8 cellular contexts compared by ENCODE assay signal in genomic region chr1:61453111-61453961, GRCh38.
DNase-seq lines count a peak whose midpoint lies in the region; ATAC-seq, FAIRE-seq and TF ChIP-seq lines count a peak whose summit lies in the region.

No MANE protein-coding gene starts in this region.

- H4K20me1 ChIP-seq in BLaER1 = no peaks in the 10 kb centered on the region
- H4K20me1 ChIP-seq in endothelial cell of umbilical vein (replicated peaks; ENCODE audit: control insufficient read depth, extremely low read depth, insufficient read depth, low read length) = no peaks in the 10 kb centered on the region

- H3K9me3 ChIP-seq in BLaER1 = no peaks in the 10 kb centered on the region
- H3K9me3 ChIP-seq in endothelial cell of umbilical vein (replicated peaks; ENCODE audit: control insufficient read depth, insufficient read depth, low read length) = no peaks in the 10 kb centered on the region
- H3K9me3 ChIP-seq in mucosa of descending colon = no peaks in the 10 kb centered on the region

- no peaks in the 10 kb centered on the region for H3K79me2 ChIP-seq in endothelial cell of umbilical vein (ENCODE audit: control insufficient read depth, insufficient read depth, low read length)

- dilution Hi-C loops in endothelial cell of umbilical vein (cut with MboI; ENCODE audit: extremely low pct_ligation_motif_present, low sequenced_read_pairs) = no loop called here

- POLR2A ChIA-PET in endothelial cell of umbilical vein (lab: Charles Lee) = interaction anchor here (0.7 kb wide), 1 partner anchor 271 kb away, joined by 4 read pairs; no protein-coding TSS in a partner anchor

- H3K27me3 ChIP-seq in BLaER1 (no peaks in the 10 kb centered on the region), endothelial cell of umbilical vein (ENCODE audit: control insufficient read depth in 2 of 2, insufficient read depth in 2 of 2, low read length in 2 of 2) (no peaks in the 10 kb centered on the region)

- TF ChIP-seq CTCF in endothelial cell of umbilical vein (IDR thresholded peaks at IDR 0.05; ENCODE audit: extremely low read depth in 1 of 2, insufficient read depth in 1 of 2, low read depth in 1 of 2, low read length in 2 of 2) (peak; percentile 75 to 79), mucosa of descending colon (IDR thresholded peaks at IDR 0.05) (peak; percentile 73)

- peak; percentile 83 for ATAC-seq in GM19452 (IDR thresholded peaks at IDR 0.05; ENCODE audit: unreplicated experiment)
- ATAC-seq in mucosa of descending colon = peak; percentile 75

- H3K4me3 ChIP-seq in BLaER1 (no peak overlapping the region), endothelial cell of umbilical vein (replicated peaks in 1 of 3; ENCODE audit: insufficient read depth in 1 of 3, low read depth in 1 of 3, low read length in 3 of 3) (no peak overlapping the region), mucosa of descending colon (no peak overlapping the region)

- peak; percentile 35 for TF ChIP-seq POLR2A in endothelial cell of umbilical vein (IDR thresholded peaks at IDR 0.05; ENCODE audit: low read depth, low read length)

- H3K36me3 ChIP-seq in BLaER1 (no peaks in the 10 kb centered on the region), endothelial cell of umbilical vein (ENCODE audit: control insufficient read depth in 2 of 2, extremely low read depth in 1 of 2, insufficient read depth in 2 of 2, low read length in 2 of 2) (no peaks in the 10 kb centered on the region), mucosa of descending colon (ENCODE audit: low read depth) (no peaks in the 10 kb centered on the region)

- no peaks in the 10 kb centered on the region for H3K9me1 ChIP-seq in endothelial cell of umbilical vein (replicated peaks; ENCODE audit: control insufficient read depth, extremely low read depth, insufficient read depth, low read length)

- TSS peak; percentile 55 for BruUV-seq in endothelial cell of umbilical vein (replicated peaks; lab: Mats Ljungman, UMichigan)

- CTCF ChIA-PET in endothelial cell of umbilical vein (lab: Charles Lee) = interaction anchor here (0.6 to 3.7 kb wide), 30 partner anchors 11 to 1482 kb away, joined by 3 to 39 read pairs (median 3); no protein-coding TSS in a partner anchor

- H2AFZ ChIP-seq in endothelial cell of umbilical vein (ENCODE audit: low read depth, low read length) = peak overlapping the region; percentile 37

- DNase-seq in HT1080 (ENCODE audit: low read depth) (peak; percentile 77), NOMO-1 treated with DMSO at 0.1 percent for 48 hours (lab: John Stamatoyannopoulos, UW; ENCODE audit: unreplicated experiment) (peak; percentile 93), endothelial cell of umbilical vein (ENCODE audit: low read depth, low spot score) (peak; percentile 97), mucosa of descending colon (peak; percentile 76 to 94 (median 83))
- DNase-seq in activated CD8-positive, alpha-beta memory T cell treated with anti-CD3 and anti-CD28 coated beads for 48 hours (ENCODE audit: low read depth in 2 of 3, low spot score in 2 of 3) = peak in 2 of 3 experiments; percentile 8 to 18
- DNase-seq in stimulated activated CD8-positive, alpha-beta memory T cell treated with anti-CD3 and anti-CD28 coated beads, Interleukin-2, amount 100 ng/mL, for 48 hours (ENCODE audit: low read depth in 2 of 2) = peak; percentile 42 to 44

- H3K4me1 ChIP-seq in BLaER1 (peaks cover 8% of the 10 kb centered on the region; the same call in 1 of the 2 replicates), endothelial cell of umbilical vein (ENCODE audit: control insufficient read depth, extremely low read depth, insufficient read depth, low read length) (peaks cover 39% of the 10 kb centered on the region), mucosa of descending colon (ENCODE audit: low read depth) (peaks cover 30% of the 10 kb centered on the region)

- no peak overlapping the region for H3K9ac ChIP-seq in BLaER1
- H3K9ac ChIP-seq in endothelial cell of umbilical vein (replicated peaks; ENCODE audit: extremely low read depth, insufficient read depth, low read length) = peak overlapping the region; percentile 87

- H3K4me2 ChIP-seq in BLaER1 (peak overlapping the region; percentile 20; the same call in 1 of the 2 replicates), endothelial cell of umbilical vein (ENCODE audit: insufficient read depth, low read length) (peak overlapping the region; percentile 64)

- peak; percentile 44 for FAIRE-seq in endothelial cell of umbilical vein (lab: Jason Lieb, UNC)

- intact Hi-C loops in endothelial cell of umbilical vein (cut with micrococcal nuclease) (loop anchor here (1.0 to 10.0 kb wide), 21 partner anchors 17 to 1479 kb away; partner anchors contain the start of genes NFIA and TM2D1), mucosa of descending colon (cut with DNase I, micrococcal nuclease) (loop anchor here (10.0 kb wide), 2 partner anchors 399 to 409 kb away; no protein-coding TSS in a partner anchor)

- H3K27ac ChIP-seq in BLaER1 = no peak overlapping the region
- peak overlapping the region; percentile 89 for H3K27ac ChIP-seq in endothelial cell of umbilical vein (ENCODE audit: insufficient read depth, low read depth, low read length)

TF ChIP-seq in endothelial cell of umbilical vein, 7 proteins besides CTCF, POLR2A, EP300 and RAD21:
- TF ChIP-seq POLR2AphosphoS5 (IDR thresholded peaks at IDR 0.05; ENCODE audit: insufficient read depth, low read depth, low read length) (peak; percentile 39), FOS (IDR thresholded peaks at IDR 0.05; ENCODE audit: borderline replicate concordance, insufficient read depth, low read length) (no peak), JUN (IDR thresholded peaks at IDR 0.05; ENCODE audit: borderline replicate concordance, insufficient read depth, insufficient read length, low read depth) (peak; percentile 69), MYC (IDR thresholded peaks at IDR 0.05; ENCODE audit: low read depth, low read length) (no peak)

Comparison
In these comparisons a context has a peak if more than half of its experiments do, and no peak if none do; other contexts are left out.
1. DNase-seq: peak in every context shown above with its lines; median percentile 97 in endothelial cell of umbilical vein; 93 in NOMO-1 treated with DMSO at 0.1 percent for 48 hours; 83 in mucosa of descending colon; 77 in HT1080; 43 in stimulated activated CD8-positive, alpha-beta memory T cell treated with anti-CD3 and anti-CD28 coated beads, Interleukin-2, amount 100 ng/mL, for 48 hours; 13 in activated CD8-positive, alpha-beta memory T cell treated with anti-CD3 and anti-CD28 coated beads for 48 hours.